16 cellular contexts compared by ENCODE assay signal in genomic region chr20:37856932-37857660, GRCh38. TPM values are rescaled to one million over a fixed set of nuclear protein-coding genes. Genes with fewer than 3 reads are reported as not detected.
DNase-seq lines count a peak whose midpoint lies in the region; ATAC-seq and TF ChIP-seq lines count a peak whose summit lies in the region.
"Had no signal": no experiment of that assay in that cellular context is flagged by ENCODE, and none has a peak within 500 bp of the region (broad histone marks: within the 10 kb centered on the region; RNA-seq: fewer than 3 reads in every experiment).

No MANE protein-coding gene starts in this region.

- no peak overlapping the region for H3K27ac ChIP-seq in ascending aorta
- H3K27ac ChIP-seq: skin epidermis, thyroid gland had no signal

- H3K27me3 ChIP-seq in ascending aorta = no peaks in the 10 kb centered on the region
- H3K27me3 ChIP-seq: heart right ventricle, thyroid gland had no signal

- H3K27ac Mint-ChIP-seq in glutamatergic neuron (ENCODE audit: unreplicated experiment) = peak overlapping the region; percentile 29
- H3K27ac Mint-ChIP-seq: endodermal cell, nephron had no signal

- no peaks in the 10 kb centered on the region for H3K9me3 ChIP-seq in ascending aorta
- H3K9me3 ChIP-seq: heart right ventricle, thyroid gland had no signal

- H3K4me3 ChIP-seq in ascending aorta = no peak overlapping the region
- H3K4me3 ChIP-seq: heart right ventricle, skin epidermis, thyroid gland had no signal

- H3K4me1 Mint-ChIP-seq in glutamatergic neuron (ENCODE audit: low read depth, unreplicated experiment) = peaks cover 16% of the 10 kb centered on the region

- in situ Hi-C loops in SK-MEL-5 (cut with HindIII; ENCODE audit: low pct_unique_long_range_greater_than_20kb, low sequenced_read_pairs) = no loop called here

- no peak for ATAC-seq in GM19324 (IDR thresholded peaks at IDR 0.05; ENCODE audit: low FRiP score, unreplicated experiment)

- intact Hi-C loops in ascending aorta (cut with DNase I) = no loop called here

- peaks cover 9% of the 10 kb centered on the region for H3K36me3 Mint-ChIP-seq in glutamatergic neuron (ENCODE audit: unreplicated experiment)

- no peaks in the 10 kb centered on the region for H3K4me1 ChIP-seq in ascending aorta
- H3K4me1 ChIP-seq: thyroid gland had no signal

- H3K4me3 Mint-ChIP-seq in glutamatergic neuron (ENCODE audit: unreplicated experiment) = no peak overlapping the region
- H3K4me3 Mint-ChIP-seq: endodermal cell, nephron had no signal

- peaks cover 7% of the 10 kb centered on the region for H3K9me3 Mint-ChIP-seq in glutamatergic neuron (ENCODE audit: unreplicated experiment)
- H3K9me3 Mint-ChIP-seq: nephron had no signal

- no peak for TF ChIP-seq CTCF in glutamatergic neuron (IDR thresholded peaks at IDR 0.05; ENCODE audit: partially characterized antibody, unreplicated experiment)
- no peak for TF ChIP-seq CTCF in ascending aorta (IDR thresholded peaks at IDR 0.05)

- H3K27me3 Mint-ChIP-seq in glutamatergic neuron (ENCODE audit: unreplicated experiment) = peaks cover 2% of the 10 kb centered on the region

- H3K36me3 ChIP-seq in ascending aorta = peaks cover 23 to 38% of the 10 kb centered on the region in 2 donors

- DNase-seq in AG08395 (ENCODE audit: low spot score) (peak; percentile 53), ELR (ENCODE audit: low read depth) (peak; percentile 71), SK-MEL-5 (ENCODE audit: low read depth, low spot score) (peak; percentile 67), glutamatergic neuron (no peak), ascending aorta (ENCODE audit: low spot score in 2 of 2) (no peak)
- DNase-seq in central memory CD4-positive, alpha-beta T cell = no peak
- no peak for DNase-seq in stimulated activated CD4-positive, alpha-beta T cell treated with anti-CD3 and anti-CD28 coated beads, Interleukin-4, amount 100 ng/mL, for 1 hour
- DNase-seq: anterior cingulate cortex, endodermal cell, H7, heart right ventricle, thyroid gland had no signal

RNA-seq across cellular contexts. Expression of gene VSTM2L, which starts 45.8 kb away (rescaled TPM):
- 0.34 and 0.51 TPM in 2 replicates for total RNA-seq in SK-MEL-5 (2014; rRNA removed; shearing (Covaris generic))
- polyA plus RNA-seq in SK-MEL-5 (2015; cell fraction: cytosol; rRNA removed) = 1.4 and 2.8 TPM in 2 replicates
- polyA plus RNA-seq in SK-MEL-5 (2015; cell fraction: nucleus; rRNA removed) = not detected in 2 replicates
- total RNA-seq in glutamatergic neuron (ENCODE audit: unreplicated experiment) (15.9 TPM), ascending aorta (1.1 TPM)
- total RNA-seq: NCI-H460 had no signal

Comparison
In these comparisons a context has a peak if more than half of its experiments do, and no peak if none do; other contexts are left out.
1. DNase-seq: peak in AG08395 (single experiment), ELR (single experiment) and SK-MEL-5 (single experiment); none in glutamatergic neuron (single experiment), central memory CD4-positive, alpha-beta T cell (single experiment), stimulated activated CD4-positive, alpha-beta T cell treated with anti-CD3 and anti-CD28 coated beads, Interleukin-4, amount 100 ng/mL, for 1 hour (single experiment) and ascending aorta (0 of 2).